ENCODE assay signal across 8 cellular contexts in genomic region chr13:36858285-36858684, GRCh38. TPM values are rescaled to one million over a fixed set of nuclear protein-coding genes. Genes with fewer than 3 reads are reported as not detected.
DNase-seq lines count a peak whose midpoint lies in the region; ATAC-seq, FAIRE-seq and TF ChIP-seq lines count a peak whose summit lies in the region.

No MANE protein-coding gene starts in this region.

- POLR2A ChIA-PET in Panc1 (lab: Charles Lee) = no interaction called here

- ATAC-seq in GM18873 (IDR thresholded peaks at IDR 0.05; ENCODE audit: low FRiP score, unreplicated experiment) (peak; percentile 56), Panc1 (peak; percentile 86)
- no peak for ATAC-seq in activated CD4-positive, CD25-positive, alpha-beta regulatory T cell treated with anti-CD3 and anti-CD28 coated beads, Interleukin-2, amount 50 U/mL, for 24 hours
- ATAC-seq in effector memory CD8-positive, alpha-beta T cell (replicated peaks) = no peak

- no peaks in the 10 kb centered on the region for H3K79me2 ChIP-seq in neural cell (replicated peaks; ENCODE audit: insufficient read depth, low read length)

- intact Hi-C loops in Panc1 (cut with micrococcal nuclease; ENCODE audit: unreplicated experiment) = loop anchor here (2.0 kb wide), 1 partner anchor 123 kb away; no protein-coding TSS in a partner anchor

- no peaks in the 10 kb centered on the region for H3F3A ChIP-seq in neural cell (ENCODE audit: insufficient read depth, low read length, poor library complexity, severe bottlenecking)

- in situ Hi-C loops in Panc1 (cut with HindIII; ENCODE audit: low pct_unique_long_range_greater_than_20kb, low sequenced_read_pairs) = no loop called here

- no peak overlapping the region for H3K27ac Mint-ChIP-seq in effector memory CD8-positive, alpha-beta T cell

- H3K9me3 Mint-ChIP-seq in effector memory CD8-positive, alpha-beta T cell = no peaks in the 10 kb centered on the region

- H3K9me3 ChIP-seq in Panc1 (ENCODE audit: control insufficient read depth, insufficient read depth, low read depth, low read length) (no peaks in the 10 kb centered on the region), neural cell (ENCODE audit: low read length) (no peaks in the 10 kb centered on the region)

- H3K27ac ChIP-seq in Panc1 (ENCODE audit: low read length) (no peak overlapping the region), neural cell (ENCODE audit: low read length) (no peak overlapping the region)

- TF ChIP-seq CTCF in Panc1 (IDR thresholded peaks at IDR 0.05) (peak; percentile 68), epithelial cell of proximal tubule (conservative IDR thresholded peaks at IDR 0.05; ENCODE audit: low read depth, low read length) (peak; percentile 68), neural cell (IDR thresholded peaks at IDR 0.05; ENCODE audit: poor library complexity, severe bottlenecking) (peak; percentile 64)

- peak; percentile 13 for FAIRE-seq in HTR-8/SVneo (lab: Jason Lieb, UNC)

- peak; percentile 33 for DNase-seq in COLO829 (ENCODE audit: low spot score)
- peak; percentile 24 for DNase-seq in HTR-8/SVneo (ENCODE audit: insufficient read length, low spot score)
- DNase-seq in Panc1 (ENCODE audit: low read depth, low spot score) = peak; percentile 12
- peak; percentile 19 for DNase-seq in epithelial cell of proximal tubule (ENCODE audit: low read depth)
- no peak for DNase-seq in effector memory CD8-positive, alpha-beta T cell

- H3K4me2 ChIP-seq in neural cell (ENCODE audit: low read length) = no peak overlapping the region

- H3K27me3 Mint-ChIP-seq in effector memory CD8-positive, alpha-beta T cell = peaks cover 43 to 57% of the 10 kb centered on the region in 2 donors

- no TSS peak for BruUV-seq in Panc1 (replicated peaks; lab: Mats Ljungman, UMichigan)

- H3K36me3 Mint-ChIP-seq in effector memory CD8-positive, alpha-beta T cell (ENCODE audit: insufficient read depth) = no peaks in the 10 kb centered on the region

- no peaks in the 10 kb centered on the region for H3K36me3 ChIP-seq in Panc1 (ENCODE audit: control insufficient read depth, insufficient read depth, low read length)
- H3K36me3 ChIP-seq in neural cell (ENCODE audit: insufficient read depth, low read length) = no peaks in the 10 kb centered on the region

- TF ChIP-seq EP300 in neural cell (conservative IDR thresholded peaks at IDR 0.05; ENCODE audit: poor library complexity, severe bottlenecking) = no peak

- peak; percentile 62 for TF ChIP-seq RAD21 in neural cell (conservative IDR thresholded peaks at IDR 0.05)

- no peaks in the 10 kb centered on the region for H3K9me2 ChIP-seq in neural cell (ENCODE audit: insufficient read depth, low read length)

- CTCF ChIA-PET in Panc1 (lab: Charles Lee) = interaction anchor here (0.6 kb wide), 1 partner anchor 14 kb away, joined by 3 read pairs; no protein-coding TSS in a partner anchor

- no peaks in the 10 kb centered on the region for H3K4me1 ChIP-seq in Panc1 (ENCODE audit: control insufficient read depth, insufficient read depth, low read length)

- H3K4me3 ChIP-seq in Panc1 (ENCODE audit: low read depth in 2 of 2, low read length in 2 of 2) = no peak overlapping the region
- H3K4me3 ChIP-seq in epithelial cell of proximal tubule (ENCODE audit: low read depth, low read length) = no peak overlapping the region
- no peak overlapping the region for H3K4me3 ChIP-seq in neural cell (ENCODE audit: low read length)

- no peaks in the 10 kb centered on the region for H3K4me1 Mint-ChIP-seq in effector memory CD8-positive, alpha-beta T cell (ENCODE audit: low read depth in 2 of 2)

- no peaks in the 10 kb centered on the region for H3K27me3 ChIP-seq in Panc1 (ENCODE audit: control insufficient read depth, insufficient read depth, low read length)
- no peaks in the 10 kb centered on the region for H3K27me3 ChIP-seq in neural cell (ENCODE audit: insufficient read depth, low read depth, low read length)

- no peak overlapping the region for H3K9ac ChIP-seq in neural cell (ENCODE audit: low read length)

- H4K20me1 ChIP-seq in neural cell (ENCODE audit: insufficient read depth) = no peaks in the 10 kb centered on the region

- no peak overlapping the region for H2AFZ ChIP-seq in neural cell (ENCODE audit: low read depth, low read length)

- H3K4me3 Mint-ChIP-seq in effector memory CD8-positive, alpha-beta T cell = no peak overlapping the region

TF ChIP-seq in neural cell, 6 proteins besides CTCF, POLR2A, EP300 and RAD21:
- TF ChIP-seq MXI1 (conservative IDR thresholded peaks at IDR 0.05; ENCODE audit: poor library complexity, severe bottlenecking) (no peak), SMC3 (conservative IDR thresholded peaks at IDR 0.05; ENCODE audit: poor library complexity) (peak; percentile 75), POLR2AphosphoS5 (IDR thresholded peaks at IDR 0.05) (no peak)

RNA-seq across cellular contexts. Expression of gene RFXAP, which starts 39.3 kb away (rescaled TPM):
- 2.9 TPM for total RNA-seq in Panc1 (2021; ENCODE audit: unreplicated experiment)
- polyA plus RNA-seq in Panc1 (2012; ENCODE audit: insufficient read length) = 1.6 TPM
- total RNA-seq in epithelial cell of proximal tubule = 2.1 and 2.7 TPM in 2 replicates
- polyA plus RNA-seq in neural cell = 11.2 and 14.2 TPM in 2 replicates
- polyA minus RNA-seq in neural cell = 10.5 and 13.2 TPM in 2 replicates

Comparison
In these comparisons a context has a peak if more than half of its experiments do, and no peak if none do; other contexts are left out.
1. DNase-seq: peak in COLO829 (single experiment), HTR-8/SVneo (single experiment), Panc1 (single experiment) and epithelial cell of proximal tubule (single experiment); none in effector memory CD8-positive, alpha-beta T cell (0 of 3).
2. ATAC-seq: peak in GM18873 (single experiment) and Panc1 (single experiment); none in activated CD4-positive, CD25-positive, alpha-beta regulatory T cell treated with anti-CD3 and anti-CD28 coated beads, Interleukin-2, amount 50 U/mL, for 24 hours (0 of 2) and effector memory CD8-positive, alpha-beta T cell (single experiment).
3. Peak in every context shown above with its lines, with median percentiles within 50 percentile points of each other: CTCF ChIP-seq.